In genomic region chr6:163355471-163355991, GRCh38 we compare ENCODE assay signal across 9 cellular contexts. TPM values are rescaled to one million over a fixed set of nuclear protein-coding genes. Genes with fewer than 3 reads are reported as not detected.
A peak's percentile ranks its signal among the peaks of the same experiment; 100 is the strongest.
DNase-seq lines count a peak whose midpoint lies in the region; ATAC-seq, FAIRE-seq and TF ChIP-seq lines count a peak whose summit lies in the region.
"Had no signal": no experiment of that assay in that cellular context is flagged by ENCODE, and none has a peak within 500 bp of the region (broad histone marks: within the 10 kb centered on the region; RNA-seq: fewer than 3 reads in every experiment).

No MANE protein-coding gene starts in this region.

- H3K4me1 ChIP-seq in mammary epithelial cell (ENCODE audit: insufficient read depth, low read length), result peaks cover 7% of the 10 kb centered on the region

- H3K27me3 ChIP-seq in mammary epithelial cell (ENCODE audit: insufficient read depth, low read length), result no peaks in the 10 kb centered on the region

- H3K4me3 ChIP-seq in mammary epithelial cell (replicated peaks in 1 of 3; ENCODE audit: insufficient read depth in 1 of 3, low read depth in 2 of 3, low read length in 3 of 3), result no peak overlapping the region

- WGBS in mammary epithelial cell (ENCODE audit: low coverage, missing lambda C conversion rate), result 36% methylated on average over 6 of the region's 8 CpGs

- no TSS peak for BruUV-seq in mammary epithelial cell (replicated peaks; lab: Mats Ljungman, UMichigan)

- H3K36me3 ChIP-seq in mammary epithelial cell (ENCODE audit: insufficient read depth, low read length), result no peaks in the 10 kb centered on the region

- H3K9ac ChIP-seq in mammary epithelial cell (ENCODE audit: insufficient read depth, low read length), result no peak overlapping the region

- no peak overlapping the region for H3K27ac ChIP-seq in mammary epithelial cell (ENCODE audit: insufficient read depth, low read depth, low read length)

- in situ Hi-C loops in mammary epithelial cell (cut with MboI; ENCODE audit: low sequenced_read_pairs in 2 of 2), result no loop called here

- H4K20me1 ChIP-seq in mammary epithelial cell (ENCODE audit: insufficient read depth, low read length), result no peaks in the 10 kb centered on the region

- CTCF ChIA-PET in mammary epithelial cell (lab: Charles Lee; ENCODE audit: low non-redundant PET), result no interaction called here

- H3K79me2 ChIP-seq in mammary epithelial cell (ENCODE audit: insufficient read depth, low read length), result no peaks in the 10 kb centered on the region

- FAIRE-seq in urothelium cell line (lab: Jason Lieb, UNC), result peak; percentile 35
- FAIRE-seq: H1 had no signal

- dilution Hi-C loops in mammary epithelial cell (cut with HindIII; ENCODE audit: low sequenced_read_pairs), result no loop called here

- peak overlapping the region; percentile 80 for H2AFZ ChIP-seq in mammary epithelial cell (ENCODE audit: low read depth, low read length)

- TF ChIP-seq CTCF in mammary epithelial cell (conservative IDR thresholded peaks at IDR 0.05 in 1 of 2, IDR thresholded peaks at IDR 0.05 in 1 of 2; ENCODE audit: extremely low read depth in 1 of 2, insufficient read depth in 1 of 2, low read depth in 1 of 2, low read length in 2 of 2), result no peak

- peak; percentile 14 for DNase-seq in mammary epithelial cell
- DNase-seq in medulla oblongata (ENCODE audit: extremely low spot score), result peak; percentile 84
- peak; percentile 84 for DNase-seq in urothelium cell line (ENCODE audit: low spot score)
- DNase-seq in NCI-H1436 treated with DMSO at 0.1 percent for 48 hours (lab: John Stamatoyannopoulos, UW), result no peak
- DNase-seq in activated effector memory CD4-positive, alpha-beta T cell treated with anti-CD3 and anti-CD28 coated beads, Interleukin-2, amount 50 U/mL, for 16 hours, result no peak

- H3K9me3 ChIP-seq in mammary epithelial cell (replicated peaks; ENCODE audit: insufficient read depth, low read length), result no peaks in the 10 kb centered on the region

- intact Hi-C loops in mammary epithelial cell (cut with micrococcal nuclease), result no loop called here

- ATAC-seq in GM18517 (IDR thresholded peaks at IDR 0.05; ENCODE audit: unreplicated experiment), result peak; percentile 33
- ATAC-seq in HG03469 (IDR thresholded peaks at IDR 0.05; ENCODE audit: unreplicated experiment), result peak; percentile 28
- ATAC-seq in HG02970 (IDR thresholded peaks at IDR 0.05; ENCODE audit: low FRiP score, unreplicated experiment), result no peak

- H3K4me2 ChIP-seq in mammary epithelial cell (ENCODE audit: insufficient read depth, low read depth, low read length), result peak overlapping the region; percentile 45

RNA-seq across cellular contexts. Expression of gene QKI, which starts 59.0 kb away (rescaled TPM):
- 10 to 100 TPM; 60.6 to 76.5 TPM for total RNA-seq in mammary epithelial cell
- 76.1 TPM for polyA plus RNA-seq in mammary epithelial cell
- 117 TPM for polyA minus RNA-seq in mammary epithelial cell

Comparison
In these comparisons a context has a peak if more than half of its experiments do, and no peak if none do; other contexts are left out.
1. DNase-seq: peak in mammary epithelial cell (single experiment), medulla oblongata (single experiment) and urothelium cell line (single experiment); none in NCI-H1436 treated with DMSO at 0.1 percent for 48 hours (single experiment) and activated effector memory CD4-positive, alpha-beta T cell treated with anti-CD3 and anti-CD28 coated beads, Interleukin-2, amount 50 U/mL, for 16 hours (single experiment).